Comparison of ENCODE assay signal across 9 cellular contexts in genomic region chr16:19517424-19518089, GRCh38.
DNase-seq lines count a peak whose midpoint lies in the region; ATAC-seq, FAIRE-seq and TF ChIP-seq lines count a peak whose summit lies in the region.
"Had no signal": no experiment of that assay in that cellular context is flagged by ENCODE, and none has a peak within 500 bp of the region (broad histone marks: within the 10 kb centered on the region; RNA-seq: fewer than 3 reads in every experiment).

No MANE protein-coding gene starts in this region.

- ATAC-seq in HG02588 (IDR thresholded peaks at IDR 0.05; ENCODE audit: unreplicated experiment) (no peak), GM19328 (IDR thresholded peaks at IDR 0.05; ENCODE audit: unreplicated experiment) (no peak)
- ATAC-seq: left cardiac atrium had no signal

- peaks cover 29% of the 10 kb centered on the region for H3K4me1 ChIP-seq in ACC112 (ENCODE audit: control insufficient read depth, insufficient read depth, low read length, unreplicated experiment)

- H2AFZ ChIP-seq in ACC112 (ENCODE audit: low read length, unreplicated experiment): no peak overlapping the region

- DNase-seq in H54 (ENCODE audit: insufficient read length, low spot score) (no peak), erythroblast (lab: John Stamatoyannopoulos, UW) (peak; percentile 89 to 91), NOMO-1 treated with DMSO at 0.1 percent for 48 hours (lab: John Stamatoyannopoulos, UW; ENCODE audit: unreplicated experiment) (no peak)
- DNase-seq in activated CD8-positive, alpha-beta memory T cell treated with anti-CD3 and anti-CD28 coated beads, Interleukin-2, amount 50 U/mL, for 48 hours: no peak
- DNase-seq: left cardiac atrium had no signal

- peaks cover 32% of the 10 kb centered on the region for H3K36me3 Mint-ChIP-seq in T-helper 1 cell treated with Interleukin-12 subunit alpha and Interleukin-12 subunit beta and Interleukin-4 antibody, amounts not matched to agents 30 μg/mL and 1 μg/mL, for 36 hours (ENCODE audit: low read depth)

- FAIRE-seq in H54 (lab: Jason Lieb, UNC): peak; percentile 68

- H3K27ac Mint-ChIP-seq in T-helper 1 cell treated with Interleukin-12 subunit alpha and Interleukin-12 subunit beta and Interleukin-4 antibody, amounts not matched to agents 30 μg/mL and 1 μg/mL, for 36 hours: peak overlapping the region; percentile 67

- H3K27ac ChIP-seq in ACC112 (ENCODE audit: low read depth, low read length): 0 out of 2 replicates have a peak overlapping the region, but pooled peaks have one; percentile 1

- H3K27me3 Mint-ChIP-seq in T-helper 1 cell treated with Interleukin-12 subunit alpha and Interleukin-12 subunit beta and Interleukin-4 antibody, amounts not matched to agents 30 μg/mL and 1 μg/mL, for 36 hours (ENCODE audit: low read depth): no peaks in the 10 kb centered on the region

- TF ChIP-seq POLR2A in H54 (IDR thresholded peaks at IDR 0.05; ENCODE audit: low read depth, low read length) (no peak), erythroblast (IDR thresholded peaks at IDR 0.05; ENCODE audit: low read length) (peak; percentile 31)

- no peaks in the 10 kb centered on the region for H3K9me3 Mint-ChIP-seq in T-helper 1 cell treated with Interleukin-12 subunit alpha and Interleukin-12 subunit beta and Interleukin-4 antibody, amounts not matched to agents 30 μg/mL and 1 μg/mL, for 36 hours

- no peak overlapping the region for H3K4me3 ChIP-seq in ACC112 (ENCODE audit: low read depth, low read length)

- H3K4me3 Mint-ChIP-seq in T-helper 1 cell treated with Interleukin-12 subunit alpha and Interleukin-12 subunit beta and Interleukin-4 antibody, amounts not matched to agents 30 μg/mL and 1 μg/mL, for 36 hours: peak overlapping the region; percentile 52

- H3K36me3 ChIP-seq in ACC112 (ENCODE audit: insufficient read depth, low read length): peaks cover 19% of the 10 kb centered on the region

- H3K79me2 ChIP-seq in ACC112 (ENCODE audit: control insufficient read depth, insufficient read depth, low read length, unreplicated experiment): peaks cover 15% of the 10 kb centered on the region

- H3K27me3 ChIP-seq in ACC112 (ENCODE audit: insufficient read depth, low read length): no peaks in the 10 kb centered on the region

- H3K4me1 Mint-ChIP-seq in T-helper 1 cell treated with Interleukin-12 subunit alpha and Interleukin-12 subunit beta and Interleukin-4 antibody, amounts not matched to agents 30 μg/mL and 1 μg/mL, for 36 hours (ENCODE audit: low read depth): peaks cover 48% of the 10 kb centered on the region

Comparison
In these comparisons a context has a peak if more than half of its experiments do, and no peak if none do; other contexts are left out.
1. DNase-seq: peak in erythroblast (2 of 2); none in H54 (single experiment), NOMO-1 treated with DMSO at 0.1 percent for 48 hours (single experiment) and activated CD8-positive, alpha-beta memory T cell treated with anti-CD3 and anti-CD28 coated beads, Interleukin-2, amount 50 U/mL, for 48 hours (single experiment).